1 cellular context compared by ENCODE assay signal in genomic region chr19:45442408-45442926, GRCh38.
TF ChIP-seq lines count a peak whose summit lies in the region.

No MANE protein-coding gene starts in this region.

TF ChIP-seq in HEK293, 187 proteins besides CTCF, POLR2A, EP300 and RAD21 (continued from another document):
- TF ChIP-seq ZNF18 (tag by site-specific recombination; IDR thresholded peaks at IDR 0.05) (no peak), ZNF580 (tag by site-specific recombination; IDR thresholded peaks at IDR 0.05) (peak; percentile 71; the same call in 1 of the 2 replicates), KLF8 (tag by site-specific recombination; IDR thresholded peaks at IDR 0.05) (peak; percentile 24; the same call in 1 of the 2 replicates), ZNF394 (tag by site-specific recombination; IDR thresholded peaks at IDR 0.05; ENCODE audit: borderline replicate concordance) (peak; percentile 17; the same call in 1 of the 2 replicates), ZNF529 (tag by site-specific recombination; IDR thresholded peaks at IDR 0.05; ENCODE audit: insufficient replicate concordance) (no peak), HOXD13 (CRISPR knock-in tag; IDR thresholded peaks at IDR 0.05; ENCODE audit: borderline replicate concordance) (no peak), ZBTB8A (tag by site-specific recombination; IDR thresholded peaks at IDR 0.05) (no peak), PBX3 (CRISPR knock-in tag; IDR thresholded peaks at IDR 0.05) (no peak)
